ENCODE assay signal across 2 cellular contexts in genomic region chr11:19705936-19706335, GRCh38.
TF ChIP-seq lines count a peak whose summit lies in the region.

No MANE protein-coding gene starts in this region.

TF ChIP-seq in IMR-90, 13 proteins besides CTCF, POLR2A, EP300 and RAD21:
- TF ChIP-seq RFX5 (IDR thresholded peaks at IDR 0.05; ENCODE audit: low read depth, low read length) (no peak), FOS (IDR thresholded peaks at IDR 0.05; ENCODE audit: low read depth, low read length) (no peak), MXI1 (IDR thresholded peaks at IDR 0.05; ENCODE audit: borderline replicate concordance, low read depth, low read length) (no peak), ELK1 (IDR thresholded peaks at IDR 0.05; ENCODE audit: borderline replicate concordance, low read depth, low read length) (no peak), USF2 (IDR thresholded peaks at IDR 0.05; ENCODE audit: low read depth, low read length) (no peak), CHD1 (IDR thresholded peaks at IDR 0.05; ENCODE audit: low read depth, low read length) (no peak), NFE2L2 (IDR thresholded peaks at IDR 0.05; ENCODE audit: low read depth, low read length) (no peak), CEBPB (IDR thresholded peaks at IDR 0.05; ENCODE audit: low read depth, low read length) (no peak), MAZ (IDR thresholded peaks at IDR 0.05; ENCODE audit: borderline replicate concordance, low read depth, low read length) (no peak), MAFK (IDR thresholded peaks at IDR 0.05; ENCODE audit: low read depth, low read length) (no peak), RCOR1 (IDR thresholded peaks at IDR 0.05; ENCODE audit: insufficient replicate concordance, low read length) (no peak), SMC3 (IDR thresholded peaks at IDR 0.05; ENCODE audit: low read depth, low read length) (no peak), BHLHE40 (IDR thresholded peaks at IDR 0.05; ENCODE audit: low read depth, low read length) (no peak)

TF ChIP-seq in endothelial cell of umbilical vein, 7 proteins besides CTCF, POLR2A, EP300 and RAD21:
- TF ChIP-seq MAX (IDR thresholded peaks at IDR 0.05; ENCODE audit: insufficient read depth, insufficient read length), result no peak
